In genomic region chr6:26534681-26535465, GRCh38 we compare ENCODE assay signal across 11 cellular contexts. TPM values are rescaled to one million over a fixed set of nuclear protein-coding genes. Genes with fewer than 3 reads are reported as not detected.
DNase-seq lines count a peak whose midpoint lies in the region; ATAC-seq and TF ChIP-seq lines count a peak whose summit lies in the region.
"Had no signal": no experiment of that assay in that cellular context is flagged by ENCODE, and none has a peak within 500 bp of the region (broad histone marks: within the 10 kb centered on the region; RNA-seq: fewer than 3 reads in every experiment).

No MANE protein-coding gene starts in this region.

- H3K4me3 ChIP-seq in OCI-LY3 (ENCODE audit: low read length) = peak overlapping the region; percentile 44
- H3K4me3 ChIP-seq in trophoblast cell (ENCODE audit: low read depth, low read length) = no peak overlapping the region
- no peak overlapping the region for H3K4me3 ChIP-seq in SK-N-SH (ENCODE audit: low read depth in 2 of 2, low read length in 1 of 2)

- POLR2A ChIA-PET in CD4-positive, alpha-beta T cell (lab: Charles Lee) = interaction anchor here (0.8 to 4.4 kb wide), 6 partner anchors 14 to 346 kb away, joined by 3 to 113 read pairs (median 50); a partner anchor contains a TSS
- POLR2A ChIA-PET in RWPE1 (lab: Yijun Ruan, JAX; ENCODE audit: low non-redundant PET) (no interaction called here), SK-N-SH (lab: Yijun Ruan, JAX) (interaction anchor here (1.1 kb wide), 1 partner anchor 262 kb away, joined by 3 read pairs; no protein-coding TSS in a partner anchor)

- H3K27me3 Mint-ChIP-seq in CD4-positive, alpha-beta T cell = peaks cover 19% of the 10 kb centered on the region

- no peak for DNase-seq in CD4-positive, alpha-beta T cell
- DNase-seq in HK-2 (ENCODE audit: unreplicated experiment) = peak; percentile 70
- peak; percentile 93 for DNase-seq in kidney tubule cell (ENCODE audit: low spot score)
- DNase-seq in trophoblast cell = no peak
- DNase-seq in RWPE1 (ENCODE audit: low spot score) = no peak
- no peak for DNase-seq in SK-N-SH
- DNase-seq: central memory CD4-positive, alpha-beta T cell had no signal

- no peaks in the 10 kb centered on the region for H3K9me2 ChIP-seq in SK-N-SH

- H3K36me3 ChIP-seq in OCI-LY3 (replicated peaks; ENCODE audit: low read depth, low read length) (no peaks in the 10 kb centered on the region), trophoblast cell (ENCODE audit: control insufficient read depth in 1 of 2, insufficient read depth in 2 of 2, low read length in 2 of 2) (peaks cover 0 to under 1% of the 10 kb centered on the region in 2 experiments), SK-N-SH (replicated peaks in 1 of 2; ENCODE audit: control insufficient read depth in 1 of 2, insufficient read depth in 2 of 2, low read length in 1 of 2) (no peaks in the 10 kb centered on the region)

- H3K4me1 ChIP-seq in OCI-LY3 (ENCODE audit: low read length) (peaks cover 27% of the 10 kb centered on the region), trophoblast cell (ENCODE audit: control insufficient read depth in 1 of 2, insufficient read depth in 2 of 2, low read length in 2 of 2) (peaks cover 0 to 3% of the 10 kb centered on the region in 2 experiments), SK-N-SH (ENCODE audit: control insufficient read depth in 1 of 2, insufficient read depth in 2 of 2, low read depth in 1 of 2, low read length in 1 of 2) (peaks cover 11 to 16% of the 10 kb centered on the region in 2 experiments)

- no peak for TF ChIP-seq CTCF in CD4-positive, alpha-beta T cell (IDR thresholded peaks at IDR 0.05)
- TF ChIP-seq CTCF in OCI-LY3 (IDR thresholded peaks at IDR 0.05; ENCODE audit: low read depth, low read length) (no peak), RWPE1 (conservative IDR thresholded peaks at IDR 0.05; ENCODE audit: low read depth) (no peak), SK-N-SH (IDR thresholded peaks at IDR 0.05) (no peak)

- no peak overlapping the region for H2AK5ac ChIP-seq in trophoblast cell (ENCODE audit: low read length)

- H4K20me1 ChIP-seq in OCI-LY3 (ENCODE audit: insufficient read depth, low read length) = no peaks in the 10 kb centered on the region
- no peaks in the 10 kb centered on the region for H4K20me1 ChIP-seq in SK-N-SH (ENCODE audit: insufficient read depth)

- no peak for ATAC-seq in CD4-positive, alpha-beta T cell (ENCODE audit: poor library complexity)
- ATAC-seq in GM21423 (IDR thresholded peaks at IDR 0.05; ENCODE audit: unreplicated experiment) = no peak

- peak overlapping the region; percentile 51 for H3K4me2 ChIP-seq in OCI-LY3 (ENCODE audit: low read length)
- H3K4me2 ChIP-seq in trophoblast cell (ENCODE audit: low read length) = no peak overlapping the region
- H3K4me2 ChIP-seq in SK-N-SH = no peak overlapping the region

- H3K36me3 Mint-ChIP-seq in CD4-positive, alpha-beta T cell (ENCODE audit: low read depth) = peaks cover 48% of the 10 kb centered on the region

- CTCF ChIA-PET in CD4-positive, alpha-beta T cell (lab: Charles Lee) = interaction anchor here (3.1 kb wide), 1 partner anchor 193 kb away, joined by 14 read pairs; no protein-coding TSS in a partner anchor
- CTCF ChIA-PET in RWPE1 (lab: Yijun Ruan, JAX) = no interaction called here
- CTCF ChIA-PET in SK-N-SH (lab: Yijun Ruan, JAX) = interaction anchor here (4.9 kb wide), 1 partner anchor 193 kb away, joined by 21 read pairs; no protein-coding TSS in a partner anchor

- peak overlapping the region; percentile 35 for H3K4me3 Mint-ChIP-seq in CD4-positive, alpha-beta T cell

- H3K79me2 ChIP-seq in OCI-LY3 (ENCODE audit: low read length) (peaks cover 17% of the 10 kb centered on the region), trophoblast cell (ENCODE audit: control insufficient read depth, insufficient read depth, low read length, poor library complexity) (peaks cover 9% of the 10 kb centered on the region), SK-N-SH (ENCODE audit: insufficient read depth) (peaks cover 16% of the 10 kb centered on the region)

- peaks cover 11% of the 10 kb centered on the region for H3K79me1 ChIP-seq in trophoblast cell (ENCODE audit: low read length)

- H3K9me3 Mint-ChIP-seq in CD4-positive, alpha-beta T cell = peaks cover 6% of the 10 kb centered on the region

- no peak overlapping the region for H2BK5ac ChIP-seq in trophoblast cell (ENCODE audit: low read depth, low read length, poor library complexity)

- H4K91ac ChIP-seq in trophoblast cell (ENCODE audit: low read depth, low read length) = no peak overlapping the region

- no peaks in the 10 kb centered on the region for H3K9me3 ChIP-seq in CD4-positive, alpha-beta T cell (ENCODE audit: control insufficient read depth, low read length)
- H3K9me3 ChIP-seq in OCI-LY3 (ENCODE audit: insufficient read depth, low read length) (no peaks in the 10 kb centered on the region), trophoblast cell (ENCODE audit: insufficient read depth, low read depth, low read length) (no peaks in the 10 kb centered on the region), SK-N-SH (no peaks in the 10 kb centered on the region)

- no peak overlapping the region for H3K18ac ChIP-seq in trophoblast cell (ENCODE audit: low read length)

- no peaks in the 10 kb centered on the region for H3K27me3 ChIP-seq in CD4-positive, alpha-beta T cell (ENCODE audit: control insufficient read depth, insufficient read depth, low read length)
- H3K27me3 ChIP-seq in OCI-LY3 (ENCODE audit: low read depth, low read length) (no peaks in the 10 kb centered on the region), trophoblast cell (ENCODE audit: insufficient read depth, low read length) (no peaks in the 10 kb centered on the region), SK-N-SH (ENCODE audit: insufficient read depth) (no peaks in the 10 kb centered on the region)

- H2BK120ac ChIP-seq in trophoblast cell (ENCODE audit: insufficient read depth, low read length, poor library complexity) = no peak overlapping the region

- TF ChIP-seq RAD21 in SK-N-SH (IDR thresholded peaks at IDR 0.05; ENCODE audit: low read length) = no peak

- intact Hi-C loops in CD4-positive, alpha-beta T cell (cut with DNase I, micrococcal nuclease) = loop anchor here in 1 of 2 experiments (5.0 to 10.0 kb wide), 3 partner anchors 78 to 940 kb away; partner anchors contain the start of genes BTN2A1, BTN3A3 and ZNF184

- no peak overlapping the region for H3K4ac ChIP-seq in trophoblast cell (ENCODE audit: low read depth, low read length)

- H3K14ac ChIP-seq in trophoblast cell (ENCODE audit: low read length) = no peak overlapping the region

- no peak for TF ChIP-seq EP300 in SK-N-SH (IDR thresholded peaks at IDR 0.05; ENCODE audit: borderline replicate concordance in 1 of 2, low read depth in 1 of 2, low read length in 1 of 2)

- H3K23ac ChIP-seq in trophoblast cell (ENCODE audit: low read length) = no peak overlapping the region

- H3K27ac ChIP-seq in CD4-positive, alpha-beta T cell (ENCODE audit: low read depth, low read length) = no peak overlapping the region
- H3K27ac ChIP-seq in OCI-LY3 (ENCODE audit: low read length) (peak overlapping the region; percentile 44), trophoblast cell (ENCODE audit: low read depth, low read length) (no peak overlapping the region), RWPE1 (no peak overlapping the region), SK-N-SH (ENCODE audit: low read depth in 2 of 2, low read length in 1 of 2) (no peak overlapping the region)

- no peak overlapping the region for H2BK12ac ChIP-seq in trophoblast cell (ENCODE audit: low read length)

- H3K9ac ChIP-seq in OCI-LY3 (ENCODE audit: low read length) (peak overlapping the region; percentile 27; the same call in 1 of the 2 replicates), trophoblast cell (ENCODE audit: low read length) (no peak overlapping the region), SK-N-SH (no peak overlapping the region)

- WGBS in trophoblast cell (ENCODE audit: extremely low coverage, insufficient coverage, insufficient read length) = no CpG with 5 or more reads among the region's 6 CpGs
- 89% methylated on average over 6 of the region's 6 CpGs for WGBS in SK-N-SH (ENCODE audit: low lambda C conversion rate)

- H3K4me1 Mint-ChIP-seq in CD4-positive, alpha-beta T cell (ENCODE audit: low read depth) = peaks cover 61% of the 10 kb centered on the region

- H2AFZ ChIP-seq in OCI-LY3 (ENCODE audit: low read depth, low read length) (0 out of 2 replicates have a peak overlapping the region, but pooled peaks have one; percentile 9), trophoblast cell (ENCODE audit: insufficient read depth, low read length, poor library complexity) (no peak overlapping the region), SK-N-SH (ENCODE audit: low read depth) (no peak overlapping the region)

- no peak overlapping the region for H3K27ac Mint-ChIP-seq in CD4-positive, alpha-beta T cell

- H4K12ac ChIP-seq in trophoblast cell (ENCODE audit: low read depth, low read length) = no peak overlapping the region

- peaks cover 47% of the 10 kb centered on the region for H3F3A ChIP-seq in SK-N-SH (replicated peaks; ENCODE audit: insufficient read depth)

- H4K8ac ChIP-seq in trophoblast cell (ENCODE audit: low read depth, low read length) = no peak overlapping the region

TF ChIP-seq in SK-N-SH, 30 proteins besides CTCF, POLR2A, EP300 and RAD21 (continues in another document):
- TF ChIP-seq FOSL2 (IDR thresholded peaks at IDR 0.05; ENCODE audit: borderline replicate concordance, low read depth) = no peak

RNA-seq across cellular contexts. Expression of gene HMGN4, which starts 3.3 kb away (rescaled TPM):
- total RNA-seq in CD4-positive, alpha-beta T cell = 10 to 100 TPM; 22.7 to 24.8 TPM
- 24.2 and 24.8 TPM in 2 replicates for polyA plus RNA-seq in trophoblast cell (2013)
- 76.3 and 79.7 TPM in 2 replicates for polyA plus RNA-seq in SK-N-SH (2012; rRNA removed)
- polyA plus RNA-seq in SK-N-SH (2012; cell fraction: cytosol; rRNA removed) = 98.3 and 103 TPM in 2 replicates
- polyA plus RNA-seq in SK-N-SH (2012; cell fraction: nucleus; rRNA removed) = 27.6 and 48.3 TPM in 2 replicates

RNA-seq across cellular contexts. Expression of gene BTN1A1, which starts 34.8 kb away (rescaled TPM):
- total RNA-seq in CD4-positive, alpha-beta T cell = not detected
- 0.01 TPM in 1 of 2 replicates, not detected in the other for polyA plus RNA-seq in trophoblast cell (2013)
- not detected in 2 replicates for polyA plus RNA-seq in SK-N-SH (2012; rRNA removed)
- polyA plus RNA-seq in SK-N-SH (2012; cell fraction: cytosol; rRNA removed) = 0.01 TPM in 1 of 2 replicates, not detected in the other
- polyA plus RNA-seq in SK-N-SH (2012; cell fraction: nucleus; rRNA removed) = not detected in 2 replicates
- total RNA-seq: fibroblast of villous mesenchyme, kidney epithelial cell had no signal

Comparison
In these comparisons a context has a peak if more than half of its experiments do, and no peak if none do; other contexts are left out.
1. DNase-seq: peak in HK-2 (single experiment) and kidney tubule cell (single experiment); none in CD4-positive, alpha-beta T cell (0 of 10), trophoblast cell (0 of 2), RWPE1 (single experiment) and SK-N-SH (single experiment).